In the genomic region with DNA sequence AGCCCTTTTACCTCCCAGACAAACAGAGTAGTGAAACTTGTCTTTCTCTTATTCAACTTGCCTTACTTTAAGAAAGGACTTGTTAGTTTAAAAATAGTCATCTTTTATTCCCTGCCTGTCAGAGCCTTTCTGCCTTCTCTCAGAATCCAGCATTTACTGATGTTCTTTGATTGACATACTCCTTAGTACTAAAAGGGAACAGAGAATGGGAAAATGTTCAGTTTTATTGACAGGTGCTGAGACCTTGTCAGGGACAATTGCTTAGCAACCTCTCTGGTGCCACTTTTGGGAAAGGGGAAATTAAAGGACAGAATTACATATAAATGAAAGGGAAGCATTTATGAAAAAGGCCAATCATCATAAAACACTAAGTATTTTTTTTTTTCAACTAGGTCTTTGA, we compare ENCODE assay signal across 30 cellular contexts.
"Had no signal": no experiment of that assay in that cellular context is flagged by ENCODE, and none has a peak within 500 bp of the region (broad histone marks: within the 10 kb centered on the region; RNA-seq: fewer than 3 reads in every experiment).

No MANE protein-coding gene starts in this region.

- H3K36me3 Mint-ChIP-seq: natural killer cell; stimulated activated effector memory CD8-positive, alpha-beta T cell treated with anti-CD3 and anti-CD28 coated beads, Interleukin-12 subunit alpha, Interleukin-12 subunit beta, amount 100 ng/mL, for 72 hours had no signal

- H3K9me3 Mint-ChIP-seq: natural killer cell had no signal

- H3K36me3 ChIP-seq: neutrophil, ovary, right atrium auricular region, right lobe of liver, sigmoid colon, stomach, thoracic aorta, thyroid gland, tibial nerve, upper lobe of left lung had no signal

- H3K79me2 ChIP-seq: parathyroid adenoma had no signal

- H3K27me3 ChIP-seq: neutrophil, ovary, right atrium auricular region, right lobe of liver, sigmoid colon, stomach, thyroid gland, tibial nerve, upper lobe of left lung had no signal

- ATAC-seq: naive thymus-derived CD4-positive, alpha-beta T cell; natural killer cell; psoas muscle; right lobe of liver; stimulated activated effector memory CD8-positive, alpha-beta T cell treated with anti-CD3 and anti-CD28 coated beads, Interleukin-12 subunit alpha, Interleukin-12 subunit beta, amount 100 ng/mL, for 72 hours; stimulated activated naive B cell treated with anti-CD40 and anti-IgM and Interleukin-4, amounts not matched to agents 10 μg/mL and 1 μg/mL and 100 μg/mL, for 72 hours had no signal

- H3K4me3 Mint-ChIP-seq: naive thymus-derived CD4-positive, alpha-beta T cell; natural killer cell; nephron; neural crest cell; stimulated activated effector memory CD8-positive, alpha-beta T cell treated with anti-CD3 and anti-CD28 coated beads, Interleukin-12 subunit alpha, Interleukin-12 subunit beta, amount 100 ng/mL, for 72 hours; stimulated activated naive B cell treated with anti-CD40 and anti-IgM and Interleukin-4, amounts not matched to agents 10 μg/mL and 1 μg/mL and 100 μg/mL, for 72 hours; stimulated activated naive CD8-positive, alpha-beta T cell treated with anti-CD3 and anti-CD28 coated beads, Interleukin-15, Interleukin-2, amounts not matched to agents 100 ng/mL and 50 ng/mL, for 24 hours had no signal

- H3K4me3 ChIP-seq: ovary, psoas muscle, right atrium auricular region, right lobe of liver, sigmoid colon, stomach, thoracic aorta, thyroid gland, tibial nerve, upper lobe of left lung had no signal

- H2AFZ ChIP-seq: parathyroid adenoma had no signal

- H3K4me1 ChIP-seq: parathyroid adenoma, psoas muscle, right atrium auricular region, right lobe of liver, sigmoid colon, stomach, thyroid gland, tibial nerve had no signal

- H3K27me3 Mint-ChIP-seq: progenitor cell of endocrine pancreas had no signal

- H3K9me3 ChIP-seq: neutrophil, ovary, psoas muscle, right atrium auricular region, right lobe of liver, sigmoid colon, stomach, thoracic aorta, thyroid gland, tibial nerve, upper lobe of left lung had no signal

- H3K27ac ChIP-seq: neutrophil, ovary, parathyroid adenoma, psoas muscle, right atrium auricular region, right lobe of liver, sigmoid colon, stomach, thoracic aorta, thyroid gland, tibial nerve, upper lobe of left lung had no signal

- H3K4me1 Mint-ChIP-seq: naive thymus-derived CD4-positive, alpha-beta T cell; natural killer cell; nephron had no signal

- H3K9ac ChIP-seq: parathyroid adenoma had no signal

- H3K27ac Mint-ChIP-seq: naive thymus-derived CD4-positive, alpha-beta T cell; natural killer cell; nephron; progenitor cell of endocrine pancreas; stimulated activated effector memory CD8-positive, alpha-beta T cell treated with anti-CD3 and anti-CD28 coated beads, Interleukin-12 subunit alpha, Interleukin-12 subunit beta, amount 100 ng/mL, for 72 hours; stimulated activated naive B cell treated with anti-CD40 and anti-IgM and Interleukin-4, amounts not matched to agents 10 μg/mL and 1 μg/mL and 100 μg/mL, for 72 hours; stimulated activated naive CD8-positive, alpha-beta T cell treated with anti-CD3 and anti-CD28 coated beads, Interleukin-15, Interleukin-2, amounts not matched to agents 100 ng/mL and 50 ng/mL, for 24 hours had no signal

- DNase-seq: naive thymus-derived CD4-positive, alpha-beta T cell; natural killer cell; nucleus accumbens; ovary; posterior cingulate gyrus; psoas muscle; retina; right lobe of liver; sigmoid colon; small intestine; stimulated activated CD4-positive, alpha-beta T cell treated with anti-CD3 and anti-CD28 coated beads, Interleukin-15, amount 100 ng/mL, for 24 hours; stimulated activated CD4-positive, alpha-beta T cell treated with anti-CD3 and anti-CD28 coated beads, Interleukin-2, amount 100 ng/mL, for 24 hours; stimulated activated CD4-positive, alpha-beta T cell treated with anti-CD3 and anti-CD28 coated beads, Interleukin-2, amount 100 ng/mL, for 48 hours; stimulated activated CD4-positive, alpha-beta T cell treated with anti-CD3 and anti-CD28 coated beads, Interleukin-4, amount 100 ng/mL, for 24 hours; stimulated activated naive B cell treated with anti-CD40 and anti-IgM and Interleukin-4, amounts not matched to agents 10 μg/mL and 1 μg/mL and 100 μg/mL, for 72 hours; stimulated activated naive CD4-positive, alpha-beta T cell treated with Interleukin-2 at 50 U/mL for 16 hours; stomach; thyroid gland; trophoblast cell; upper lobe of left lung had no signal
